ENCODE assay signal across 8 cellular contexts in genomic region chr22:26672590-26673468, GRCh38. TPM values are rescaled to one million over a fixed set of nuclear protein-coding genes. Genes with fewer than 3 reads are reported as not detected.
A peak's percentile ranks its signal among the peaks of the same experiment; 100 is the strongest.
DNase-seq lines count a peak whose midpoint lies in the region; ATAC-seq and TF ChIP-seq lines count a peak whose summit lies in the region.

No MANE protein-coding gene starts in this region.

- H3K9me3 ChIP-seq in prostate gland, result no peaks in the 10 kb centered on the region

- peaks cover 11% of the 10 kb centered on the region for H3K4me1 ChIP-seq in prostate gland (replicated peaks)
- no peaks in the 10 kb centered on the region for H3K4me1 ChIP-seq in urinary bladder (ENCODE audit: insufficient read depth)

- TF ChIP-seq CTCF in GM12875 (IDR thresholded peaks at IDR 0.05; ENCODE audit: borderline replicate concordance, insufficient read depth, low read depth, low read length) (peak; percentile 22; the same call in 1 of the 2 replicates), prostate gland (IDR thresholded peaks at IDR 0.05) (peak; percentile 26 to 64 (median 57))

- 1% methylated on average over 36 of the region's 36 CpGs for WGBS in prostate gland
- WGBS in urinary bladder, result under 1% methylated on average over 36 of the region's 36 CpGs

- TF ChIP-seq POLR2A in prostate gland (IDR thresholded peaks at IDR 0.05), result no peak

- no peaks in the 10 kb centered on the region for H3K36me3 ChIP-seq in prostate gland
- no peaks in the 10 kb centered on the region for H3K36me3 ChIP-seq in urinary bladder (ENCODE audit: insufficient read depth)

- DNase-seq in NCI-H1436 treated with DMSO at 0.1 percent for 48 hours (lab: John Stamatoyannopoulos, UW) (peak; percentile 88), T-helper 1 cell (peak; percentile 81 to 99 (median 86)), amniotic stem cell (lab: John Stamatoyannopoulos, UW) (peak; percentile 95), left ventricle myocardium superior (peak; percentile 92), prostate gland (ENCODE audit: low spot score) (peak; percentile 88)

- H3K4me3 ChIP-seq in GM12875 (ENCODE audit: low read depth, low read length) (peak overlapping the region; percentile 59), prostate gland (peak overlapping the region; percentile 66 to 69), urinary bladder (ENCODE audit: low read depth, low read length) (peak overlapping the region; percentile 61)

- H3K27ac ChIP-seq in prostate gland (peak overlapping the region; percentile 89 to 94), urinary bladder (ENCODE audit: low read depth) (peak overlapping the region; percentile 83)

- H3K27me3 ChIP-seq in prostate gland (replicated peaks; ENCODE audit: insufficient read depth), result no peaks in the 10 kb centered on the region

- ATAC-seq in HG02759 (IDR thresholded peaks at IDR 0.05; ENCODE audit: unreplicated experiment) (peak; percentile 73), left ventricle myocardium superior (peak; percentile 94)

- intact Hi-C loops in left ventricle myocardium superior (cut with micrococcal nuclease), result no loop called here
- intact Hi-C loops in prostate gland (cut with DNase I), result loop anchor here (10.0 kb wide), 1 partner anchor 1132 kb away; the partner anchor contains the start of gene MN1

RNA-seq across cellular contexts. Expression of gene MIAT, which starts 15.4 kb away (rescaled TPM):
- 1.9 TPM for total RNA-seq in left ventricle myocardium superior
- under 1 TPM; 0.50 to 0.80 TPM for total RNA-seq in prostate gland
- 3.3 TPM for total RNA-seq in urinary bladder
- 0.29 TPM for polyA plus RNA-seq in urinary bladder

RNA-seq across cellular contexts. Expression of gene CRYBA4, which starts 51.1 kb away (rescaled TPM):
- total RNA-seq in left ventricle myocardium superior, result not detected
- 1 to 10 TPM in 1 of 2 donors, not detected in 1; 3.3 TPM for total RNA-seq in prostate gland
- not detected for total RNA-seq in urinary bladder
- polyA plus RNA-seq in urinary bladder, result not detected

RNA-seq across cellular contexts. Expression of gene CRYBB1, which starts 55.0 kb away (rescaled TPM):
- total RNA-seq in left ventricle myocardium superior, result 0.64 TPM
- under 1 TPM in 1 of 2 donors, not detected in 1; 0.36 TPM for total RNA-seq in prostate gland
- total RNA-seq in urinary bladder, result 1.6 TPM
- polyA plus RNA-seq in urinary bladder, result 1.4 TPM

Comparison
In these comparisons a context has a peak if more than half of its experiments do, and no peak if none do; other contexts are left out.
1. Peak in every context shown above with its lines: DNase-seq, ATAC-seq, H3K4me3 ChIP-seq and H3K27ac ChIP-seq.